In genomic region chr15:95247068-95247984, GRCh38 we compare ENCODE assay signal across 1 cellular context.
A peak's percentile ranks its signal among the peaks of the same experiment; 100 is the strongest.
TF ChIP-seq lines count a peak whose summit lies in the region.

No MANE protein-coding gene starts in this region.

TF ChIP-seq in HCT116, 20 proteins besides CTCF, POLR2A, EP300 and RAD21 (continued from another document):
- TF ChIP-seq ATF3 (IDR thresholded peaks at IDR 0.05) (peak; percentile 11; the same call in 1 of the 2 replicates), EZH2 (IDR thresholded peaks at IDR 0.05) (no peak), YY1 (IDR thresholded peaks at IDR 0.05; ENCODE audit: extremely low read depth, insufficient replicate concordance, low read depth, low read length) (no peak), TCF7L2 (IDR thresholded peaks at IDR 0.05; ENCODE audit: borderline replicate concordance, extremely low read depth, insufficient read depth, insufficient read length) (peak; percentile 50), ZBTB33 (IDR thresholded peaks at IDR 0.05; ENCODE audit: extremely low read depth, insufficient replicate concordance, low read length) (no peak), POLR2AphosphoS5 (IDR thresholded peaks at IDR 0.05; ENCODE audit: low read depth, low read length) (peak; percentile 44; the same call in 1 of the 2 replicates), SIN3A (IDR thresholded peaks at IDR 0.05; ENCODE audit: low read depth) (peak; percentile 74), EZH2phosphoT487 (IDR thresholded peaks at IDR 0.05; ENCODE audit: borderline replicate concordance) (no peak), SRF (IDR thresholded peaks at IDR 0.05; ENCODE audit: low read depth) (peak; percentile 75; the same call in 1 of the 2 replicates), FOSL1 (IDR thresholded peaks at IDR 0.05; ENCODE audit: low read depth) (peak; percentile 99), ZNF274 (IDR thresholded peaks at IDR 0.05; ENCODE audit: low read depth, low read length) (no peak)
